Comparison of ENCODE assay signal across 8 cellular contexts in genomic region chr2:96869281-96869823, GRCh38. TPM values are rescaled to one million over a fixed set of nuclear protein-coding genes. Genes with fewer than 3 reads are reported as not detected.
DNase-seq lines count a peak whose midpoint lies in the region; ATAC-seq and TF ChIP-seq lines count a peak whose summit lies in the region.

No MANE protein-coding gene starts in this region.

- peak overlapping the region; percentile 61 for H3K4me3 ChIP-seq in HL-60 (replicated peaks; ENCODE audit: insufficient read depth, low read length)

- peaks cover 26% of the 10 kb centered on the region for H3K27me3 ChIP-seq in HL-60 (ENCODE audit: insufficient read depth, poor library complexity, severe bottlenecking)

- DNase-seq in NCI-H2107 (lab: John Stamatoyannopoulos, UW) (peak; percentile 48), NCI-H2107 treated with DMSO at 0.1 percent for 48 hours (lab: John Stamatoyannopoulos, UW; ENCODE audit: unreplicated experiment) (no peak), HL-60 (ENCODE audit: low read depth in 1 of 2, low spot score in 1 of 2) (no peak), amniotic epithelial cell (ENCODE audit: low read depth) (peak; percentile 85), left cardiac atrium (peak; percentile 90), posterior cingulate gyrus (peak in 7 of 10 donors; percentile 55 to 93 (median 73)), SKM-1 treated with dmso at 0.1 percent for 144 hours (lab: John Stamatoyannopoulos, UW; ENCODE audit: unreplicated experiment) (no peak)

- H3K27ac ChIP-seq in HL-60 (replicated peaks), result no peak overlapping the region; the same call in 1 of the 2 replicates

- peak; percentile 71 to 75 for ATAC-seq in left cardiac atrium
- no peak for ATAC-seq in HG03139 (IDR thresholded peaks at IDR 0.05; ENCODE audit: unreplicated experiment)

- no peak for TF ChIP-seq CTCF in HL-60 (IDR thresholded peaks at IDR 0.05; ENCODE audit: insufficient read depth, low read length)

- intact Hi-C loops in left cardiac atrium (cut with DNase I) (no loop called here), posterior cingulate gyrus (cut with DNase I) (loop anchor here (1.0 to 10.0 kb wide), 2 partner anchors 11 to 225 kb away; partner anchors contain the start of genes ANKRD39 and FAHD2B)

RNA-seq across cellular contexts. Expression of gene SEMA4C, which starts 0.5 kb away (rescaled TPM):
- total RNA-seq in left cardiac atrium, result 10 to 100 TPM; 22.1 to 24.8 TPM

RNA-seq across cellular contexts. Expression of gene ANKRD39, which starts 11.5 kb away (rescaled TPM):
- 10 to 100 TPM; 11.9 to 12.4 TPM for total RNA-seq in left cardiac atrium

RNA-seq across cellular contexts. Expression of gene ANKRD23, which starts 25.5 kb away (rescaled TPM):
- 10 to 100 TPM; 18.4 to 24.7 TPM for total RNA-seq in left cardiac atrium

RNA-seq across cellular contexts. Expression of gene CNNM3, which starts 53.3 kb away (rescaled TPM):
- 10 to 100 TPM in 1 of 2 donors, 1 to 10 TPM in 1; 9.6 to 10.3 TPM for total RNA-seq in left cardiac atrium

Comparison
In these comparisons a context has a peak if more than half of its experiments do, and no peak if none do; other contexts are left out.
1. DNase-seq: peak in NCI-H2107 (single experiment), amniotic epithelial cell (single experiment), left cardiac atrium (single experiment) and posterior cingulate gyrus (7 of 10); none in NCI-H2107 treated with DMSO at 0.1 percent for 48 hours (single experiment), HL-60 (0 of 2) and SKM-1 treated with dmso at 0.1 percent for 144 hours (single experiment).